23 cellular contexts compared by ENCODE assay signal in the genomic region with DNA sequence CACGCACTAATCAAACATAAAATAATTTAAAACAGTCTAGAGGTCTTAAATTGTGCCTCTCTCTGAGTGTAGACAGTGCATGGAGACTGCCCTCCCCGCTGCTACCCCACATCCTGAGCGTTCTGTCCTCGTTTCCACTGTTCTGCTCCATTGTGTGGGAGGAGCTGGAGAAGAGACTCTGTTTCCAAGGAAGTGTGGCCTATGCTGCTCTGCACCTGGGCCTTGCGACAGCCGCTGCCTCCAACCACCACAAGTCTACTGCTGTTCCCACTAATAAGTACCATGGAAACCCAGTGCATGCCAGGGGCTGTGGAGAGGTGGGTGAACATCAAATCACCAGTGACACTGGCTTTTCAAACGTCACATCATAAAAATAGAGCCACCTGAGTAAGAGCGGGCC. TPM values are rescaled to one million over a fixed set of nuclear protein-coding genes. Genes with fewer than 3 reads are reported as not detected.
"Had no signal": no experiment of that assay in that cellular context is flagged by ENCODE, and none has a peak within 500 bp of the region (broad histone marks: within the 10 kb centered on the region; RNA-seq: fewer than 3 reads in every experiment).

No MANE protein-coding gene starts in this region.

- DNase-seq: dermis blood vessel endothelial cell; dorsolateral prefrontal cortex; effector CD4-positive, alpha-beta T cell; effector memory CD4-positive, alpha-beta T cell; esophagus squamous epithelium; foreskin fibroblast; foreskin melanocyte; gastrocnemius medialis; glutamatergic neuron; head of caudate nucleus; heart right ventricle; hippocampal formation; left cardiac atrium; left lung; left ventricle myocardium superior; lower lobe of right lung; mesenchymal stem cell; mucosa of descending colon had no signal

- H3K36me3 ChIP-seq: esophagus squamous epithelium, gastrocnemius medialis, heart right ventricle, left lung, lower lobe of right lung had no signal

- H3K27ac ChIP-seq: coronary artery, dorsolateral prefrontal cortex, esophagus squamous epithelium, gastrocnemius medialis, heart right ventricle, left lung, lower lobe of right lung had no signal

- FAIRE-seq: colon, endothelial cell of umbilical vein, islet of Langerhans, keratinocyte had no signal

- ATAC-seq: gastrocnemius medialis, heart right ventricle, left cardiac atrium, left lung, left ventricle myocardium superior, lower lobe of right lung, mucosa of descending colon had no signal

- H3K4me1 ChIP-seq: esophagus squamous epithelium, gastrocnemius medialis, heart right ventricle, left lung, lower lobe of right lung had no signal

- H3K4me3 ChIP-seq: coronary artery, dorsolateral prefrontal cortex, esophagus squamous epithelium, gastrocnemius medialis, heart right ventricle, left lung, lower lobe of right lung, mucosa of descending colon had no signal

- H3K27me3 ChIP-seq: dorsolateral prefrontal cortex, esophagus squamous epithelium, gastrocnemius medialis, left lung had no signal

- H3K9me3 ChIP-seq: esophagus squamous epithelium, gastrocnemius medialis, heart right ventricle, left lung, lower lobe of right lung, mucosa of descending colon had no signal

RNA-seq across cellular contexts. Expression of a gene that starts 19.6 kb away (rescaled TPM):
- total RNA-seq: gastrocnemius medialis had no signal
- polyA plus RNA-seq: keratinocyte had no signal
